17 cellular contexts compared by ENCODE assay signal in genomic region chr15:31292391-31293020, GRCh38. TPM values are rescaled to one million over a fixed set of nuclear protein-coding genes. Genes with fewer than 3 reads are reported as not detected.
A peak's percentile ranks its signal among the peaks of the same experiment; 100 is the strongest.
DNase-seq lines count a peak whose midpoint lies in the region; ATAC-seq and TF ChIP-seq lines count a peak whose summit lies in the region.
"Had no signal": no experiment of that assay in that cellular context is flagged by ENCODE, and none has a peak within 500 bp of the region (broad histone marks: within the 10 kb centered on the region; RNA-seq: fewer than 3 reads in every experiment).

No MANE protein-coding gene starts in this region.

- in situ Hi-C loops in SK-MEL-5 (cut with HindIII; ENCODE audit: low pct_unique_long_range_greater_than_20kb, low sequenced_read_pairs): no loop called here

- no peak for ATAC-seq in omental fat pad (ENCODE audit: low FRiP score)
- ATAC-seq: esophagus mucosa, T-helper 17 cell had no signal

- H3K27ac Mint-ChIP-seq in endothelial cell (ENCODE audit: unreplicated experiment): no peak overlapping the region
- H3K27ac Mint-ChIP-seq: activated T-cell treated with anti-CD3 and anti-CD28 coated beads, Interleukin-2, amount 50 U/mL, for 24 hours; T-helper 17 cell had no signal

- H3K27me3 Mint-ChIP-seq in endothelial cell (ENCODE audit: unreplicated experiment): peaks cover 5% of the 10 kb centered on the region
- H3K27me3 Mint-ChIP-seq: activated T-cell treated with anti-CD3 and anti-CD28 coated beads, Interleukin-2, amount 50 U/mL, for 24 hours had no signal

- H3K36me3 Mint-ChIP-seq in endothelial cell (ENCODE audit: low read depth, unreplicated experiment): no peaks in the 10 kb centered on the region

- no peak overlapping the region for H3K4me3 Mint-ChIP-seq in endothelial cell (ENCODE audit: unreplicated experiment)
- H3K4me3 Mint-ChIP-seq: activated T-cell treated with anti-CD3 and anti-CD28 coated beads, Interleukin-2, amount 50 U/mL, for 24 hours; T-helper 17 cell had no signal

- DNase-seq in EH (ENCODE audit: low read depth) (peak; percentile 16), SK-MEL-5 (ENCODE audit: low read depth, low spot score) (peak; percentile 72), iPS-NIHi11 (ENCODE audit: low spot score) (peak; percentile 3), omental fat pad (ENCODE audit: low spot score) (peak; percentile 11), endothelial cell (ENCODE audit: low spot score) (no peak), GM19238 (ENCODE audit: insufficient read length, low spot score) (no peak), A172 (ENCODE audit: low spot score) (no peak)
- no peak for DNase-seq in stimulated activated CD4-positive, alpha-beta T cell treated with anti-CD3 and anti-CD28 coated beads, Interleukin-4, amount 100 ng/mL, for 4 hours
- DNase-seq: activated CD4-positive, alpha-beta T cell treated with anti-CD3 and anti-CD28 coated beads for 1 hour; activated T-cell treated with anti-CD3 and anti-CD28 coated beads, Interleukin-2, amount 50 U/mL, for 24 hours; BE2C; DMS79 treated with DMSO at 0.1 percent for 48 hours; KG1; mesendoderm; NCI-H446 treated with DMSO at 0.1 percent for 48 hours; T-helper 17 cell had no signal

- H3K9me3 Mint-ChIP-seq in endothelial cell (ENCODE audit: unreplicated experiment): no peaks in the 10 kb centered on the region

- no peaks in the 10 kb centered on the region for H3K4me1 Mint-ChIP-seq in endothelial cell (ENCODE audit: unreplicated experiment)

- TF ChIP-seq CTCF in omental fat pad (IDR thresholded peaks at IDR 0.05): no peak
- TF ChIP-seq CTCF in endothelial cell (IDR thresholded peaks at IDR 0.05; ENCODE audit: unreplicated experiment): no peak

RNA-seq across cellular contexts. Expression of gene KLF13, which starts 34.1 kb away (rescaled TPM):
- total RNA-seq in SK-MEL-5 (2014; rRNA removed; shearing (Covaris generic)): 16.8 and 17.3 TPM in 2 replicates
- 14.7 and 18.7 TPM in 2 replicates for polyA plus RNA-seq in SK-MEL-5 (2015; cell fraction: cytosol; rRNA removed)
- 6.1 and 16.9 TPM in 2 replicates for polyA plus RNA-seq in SK-MEL-5 (2015; cell fraction: nucleus; rRNA removed)
- total RNA-seq in omental fat pad: 10 to 100 TPM; 49.7 to 67.5 (median 62.3) TPM
- total RNA-seq in endothelial cell (ENCODE audit: unreplicated experiment): 45.1 TPM
- total RNA-seq in A172 (2014; rRNA removed; shearing (Covaris generic)): 19.6 and 27.9 TPM in 2 replicates

Comparison
In these comparisons a context has a peak if more than half of its experiments do, and no peak if none do; other contexts are left out.
1. DNase-seq: peak in EH (single experiment), SK-MEL-5 (single experiment), iPS-NIHi11 (single experiment) and omental fat pad (single experiment); none in endothelial cell (single experiment), GM19238 (single experiment), A172 (single experiment) and stimulated activated CD4-positive, alpha-beta T cell treated with anti-CD3 and anti-CD28 coated beads, Interleukin-4, amount 100 ng/mL, for 4 hours (0 of 2).